In genomic region chr5:112737088-112737471, GRCh38 we compare ENCODE assay signal across 7 cellular contexts. TPM values are rescaled to one million over a fixed set of nuclear protein-coding genes. Genes with fewer than 3 reads are reported as not detected.
DNase-seq lines count a peak whose midpoint lies in the region; ATAC-seq and TF ChIP-seq lines count a peak whose summit lies in the region.

No MANE protein-coding gene starts in this region.

- H3K36me3 Mint-ChIP-seq in naive thymus-derived CD4-positive, alpha-beta T cell: peaks cover 0 to 4% (median 0%) of the 10 kb centered on the region in 5 donors

- no peaks in the 10 kb centered on the region for H3K36me3 ChIP-seq in naive thymus-derived CD4-positive, alpha-beta T cell (ENCODE audit: control insufficient read depth in 2 of 3, insufficient read depth in 3 of 3, low read length in 3 of 3)

- H3K9me3 Mint-ChIP-seq in naive thymus-derived CD4-positive, alpha-beta T cell: no peaks in the 10 kb centered on the region

- H3K4me1 Mint-ChIP-seq in naive thymus-derived CD4-positive, alpha-beta T cell: peaks cover 18 to 61% (median 37%) of the 10 kb centered on the region in 7 donors

- ATAC-seq in GM18909 (IDR thresholded peaks at IDR 0.05; ENCODE audit: poor library complexity, unreplicated experiment) (peak; percentile 2), HG03095 (IDR thresholded peaks at IDR 0.05; ENCODE audit: unreplicated experiment) (no peak), GM21381 (IDR thresholded peaks at IDR 0.05; ENCODE audit: unreplicated experiment) (no peak)
- ATAC-seq in naive thymus-derived CD4-positive, alpha-beta T cell: peak; percentile 33

- H3K9me3 ChIP-seq in naive thymus-derived CD4-positive, alpha-beta T cell (ENCODE audit: control insufficient read depth in 2 of 3, low read length in 3 of 3): no peaks in the 10 kb centered on the region

- H3K27ac Mint-ChIP-seq in naive thymus-derived CD4-positive, alpha-beta T cell: peak overlapping the region in 4 of 9 donors; percentile 3 to 51 (median 46)

- no peak for TF ChIP-seq CTCF in choroid plexus epithelial cell (conservative IDR thresholded peaks at IDR 0.05; ENCODE audit: low read depth, low read length)

- H3K4me3 ChIP-seq in choroid plexus epithelial cell (ENCODE audit: low read depth, low read length): peak overlapping the region; percentile 92
- H3K4me3 ChIP-seq in naive thymus-derived CD4-positive, alpha-beta T cell (ENCODE audit: low read length): peak overlapping the region; percentile 76

- H3K27me3 Mint-ChIP-seq in naive thymus-derived CD4-positive, alpha-beta T cell: peaks cover 0 to 5% (median 0%) of the 10 kb centered on the region in 5 donors

- POLR2A ChIA-PET in naive thymus-derived CD4-positive, alpha-beta T cell (lab: Charles Lee): no interaction called here

- CTCF ChIA-PET in naive thymus-derived CD4-positive, alpha-beta T cell (lab: Charles Lee): interaction anchor here (0.6 to 0.7 kb wide), 3 partner anchors 8 to 43 kb away, joined by 3 to 5 read pairs (median 3); no protein-coding TSS in a partner anchor

- DNase-seq in M059J (ENCODE audit: low read depth): peak; percentile 18
- peak; percentile 10 for DNase-seq in choroid plexus epithelial cell (ENCODE audit: low read depth)
- DNase-seq in naive thymus-derived CD4-positive, alpha-beta T cell: peak in 2 of 9 donors; percentile 1 to 7
- no peak for DNase-seq in AG08396 (ENCODE audit: low spot score)

- peak overlapping the region; percentile 58 for H3K27ac ChIP-seq in naive thymus-derived CD4-positive, alpha-beta T cell (ENCODE audit: low read depth, low read length)

- intact Hi-C loops in naive thymus-derived CD4-positive, alpha-beta T cell (cut with micrococcal nuclease): loop anchor here (1.0 to 10.0 kb wide), 4 partner anchors 9 to 188 kb away; partner anchors contain the start of gene REEP5 (in 1 of the 2)

- H3K4me1 ChIP-seq in naive thymus-derived CD4-positive, alpha-beta T cell (ENCODE audit: control insufficient read depth in 2 of 2, insufficient read depth in 2 of 2, low read length in 2 of 2): peaks cover 0 to 9% of the 10 kb centered on the region in 2 donors

- peak overlapping the region; percentile 93 to 98 (median 95) for H3K4me3 Mint-ChIP-seq in naive thymus-derived CD4-positive, alpha-beta T cell

- H3K27me3 ChIP-seq in naive thymus-derived CD4-positive, alpha-beta T cell (ENCODE audit: control insufficient read depth in 2 of 2, insufficient read depth in 2 of 2, low read length in 2 of 2): no peaks in the 10 kb centered on the region

RNA-seq across cellular contexts. Expression of gene APC, which starts 0.6 kb away (rescaled TPM):
- total RNA-seq in M059J (2014; rRNA removed; shearing (Covaris generic)): 18.7 and 28.1 TPM in 2 replicates
- total RNA-seq in naive thymus-derived CD4-positive, alpha-beta T cell: 10 to 100 TPM; 25.1 to 53.2 (median 37.6) TPM
- 10 to 100 TPM; 18.8 to 34.5 TPM for polyA plus RNA-seq in naive thymus-derived CD4-positive, alpha-beta T cell

Comparison
In these comparisons a context has a peak if more than half of its experiments do, and no peak if none do; other contexts are left out.
1. ATAC-seq: peak in GM18909 (single experiment) and naive thymus-derived CD4-positive, alpha-beta T cell (single experiment); none in HG03095 (single experiment) and GM21381 (single experiment).